ENCODE assay signal across 17 cellular contexts in the genomic region with DNA sequence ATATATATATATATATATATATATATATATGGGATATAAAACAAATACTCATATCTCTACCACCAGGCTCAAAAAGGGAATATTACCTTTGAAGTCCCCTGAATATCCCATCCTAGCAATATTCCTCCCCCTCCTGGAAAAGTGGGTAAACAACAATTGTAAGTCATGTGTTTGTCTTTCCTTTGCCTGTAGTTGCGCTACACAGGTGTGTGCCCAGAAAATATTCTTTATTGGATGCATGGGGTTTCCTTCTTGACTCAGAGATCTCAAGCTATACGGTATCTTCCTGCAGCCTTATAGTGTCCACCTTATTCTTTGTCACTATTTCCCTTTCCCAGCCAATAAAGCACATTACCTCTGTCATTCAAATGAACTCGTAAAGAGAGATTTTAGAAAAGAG.
"Had no signal": no experiment of that assay in that cellular context is flagged by ENCODE, and none has a peak within 500 bp of the region (broad histone marks: within the 10 kb centered on the region; RNA-seq: fewer than 3 reads in every experiment).

No MANE protein-coding gene starts in this region.

- H3K4me3 ChIP-seq: ascending aorta, breast epithelium, gastroesophageal sphincter, heart right ventricle, lung, uterus had no signal

- H3K4me1 ChIP-seq: breast epithelium, uterus had no signal

- H3K9me3 ChIP-seq: ascending aorta, breast epithelium, gastroesophageal sphincter, heart right ventricle, uterus had no signal

- H3K27me3 ChIP-seq: ascending aorta, breast epithelium, gastroesophageal sphincter, heart right ventricle, uterus had no signal

- ATAC-seq: activated CD4-positive, alpha-beta T cell treated with anti-CD3 and anti-CD28 coated beads for 36 hours; gastroesophageal sphincter; heart right ventricle had no signal

- H3K36me3 ChIP-seq: ascending aorta, breast epithelium, gastroesophageal sphincter, heart right ventricle, uterus, WERI-Rb-1 had no signal

- DNase-seq: activated CD4-positive, alpha-beta memory T cell treated with anti-CD3 and anti-CD28 coated beads for 36 hours; activated CD4-positive, alpha-beta T cell treated with anti-CD3 and anti-CD28 coated beads for 36 hours; activated naive CD4-positive, alpha-beta T cell treated with anti-CD3 and anti-CD28 coated beads, Interleukin-2, amount 10 ng/mL, durations not matched to agents 7 days and 5 days; activated T-cell treated with anti-CD3 and anti-CD28 coated beads, Interleukin-2, amount 50 U/mL, for 24 hours; cerebellar nuclear complex; effector memory CD4-positive, alpha-beta T cell; heart right ventricle; midbrain; stimulated activated CD4-positive, alpha-beta T cell treated with anti-CD3 and anti-CD28 coated beads, Interleukin-12 subunit alpha, Interleukin-12 subunit beta, amount 100 ng/mL, for 4 hours; stimulated activated CD4-positive, alpha-beta T cell treated with anti-CD3 and anti-CD28 coated beads, Interleukin-2, amount 100 ng/mL, for 24 hours; uterus had no signal

- H3K27ac ChIP-seq: ascending aorta, breast epithelium, epithelial cell of prostate, gastroesophageal sphincter, uterus, WERI-Rb-1 had no signal
